In genomic region chr5:129094924-129095797, GRCh38 we compare ENCODE assay signal across 8 cellular contexts. TPM values are rescaled to one million over a fixed set of nuclear protein-coding genes. Genes with fewer than 3 reads are reported as not detected.
DNase-seq lines count a peak whose midpoint lies in the region; ATAC-seq and TF ChIP-seq lines count a peak whose summit lies in the region.

No MANE protein-coding gene starts in this region.

- H3K4me3 ChIP-seq in BJ (ENCODE audit: low read depth, low read length) (peak overlapping the region; percentile 62), OCI-LY3 (ENCODE audit: low read length) (peak overlapping the region; percentile 98), transverse colon (peak overlapping the region; percentile 67 to 94 (median 82))

- H3K79me2 ChIP-seq in OCI-LY3 (ENCODE audit: low read length): peaks cover 27% of the 10 kb centered on the region

- CTCF ChIA-PET in BJ (lab: Yijun Ruan, JAX): interaction anchor here (0.9 to 1.1 kb wide), 2 partner anchors 16 to 34 kb away, joined by 3 to 7 read pairs; no protein-coding TSS in a partner anchor

- H3K27ac ChIP-seq in OCI-LY3 (ENCODE audit: low read length) (0 out of 2 replicates have a peak overlapping the region, but pooled peaks have one; percentile 34), transverse colon (peak overlapping the region; percentile 87 to 93 (median 93))

- intact Hi-C loops in transverse colon (cut with DNase I; ENCODE audit: low total_unique reads): no loop called here

- no peak for TF ChIP-seq EP300 in transverse colon (IDR thresholded peaks at IDR 0.05; ENCODE audit: low read depth)

- POLR2A ChIA-PET in BJ (lab: Charles Lee): no interaction called here

- H3K36me3 ChIP-seq in BJ (ENCODE audit: control insufficient read depth, insufficient read depth, low read length) (no peaks in the 10 kb centered on the region), OCI-LY3 (replicated peaks; ENCODE audit: low read depth, low read length) (no peaks in the 10 kb centered on the region), transverse colon (no peaks in the 10 kb centered on the region)

- H3K9ac ChIP-seq in OCI-LY3 (ENCODE audit: low read length): peak overlapping the region; percentile 77

- peak overlapping the region; percentile 46; the same call in 1 of the 2 replicates for H2AFZ ChIP-seq in OCI-LY3 (ENCODE audit: low read depth, low read length)

- ATAC-seq in GM19023 (IDR thresholded peaks at IDR 0.05; ENCODE audit: unreplicated experiment): peak; percentile 60
- ATAC-seq in HG03139 (IDR thresholded peaks at IDR 0.05; ENCODE audit: unreplicated experiment): peak; percentile 33

- H3K9me3 ChIP-seq in OCI-LY3 (ENCODE audit: insufficient read depth, low read length) (no peaks in the 10 kb centered on the region), transverse colon (no peaks in the 10 kb centered on the region)

- no peaks in the 10 kb centered on the region for H3K27me3 ChIP-seq in BJ (ENCODE audit: control insufficient read depth, insufficient read depth, low read length)
- no peaks in the 10 kb centered on the region for H3K27me3 ChIP-seq in OCI-LY3 (ENCODE audit: low read depth, low read length)
- H3K27me3 ChIP-seq in transverse colon: no peaks in the 10 kb centered on the region

- H3K4me1 ChIP-seq in OCI-LY3 (ENCODE audit: low read length): peaks cover 8% of the 10 kb centered on the region
- peaks cover 0 to 41% (median 22%) of the 10 kb centered on the region in 4 donors for H3K4me1 ChIP-seq in transverse colon

- in situ Hi-C loops in transverse colon (cut with MboI; ENCODE audit: low pct_ligation_motif_present in 1 of 4, low pct_unique_long_range_greater_than_20kb in 1 of 4, low sequenced_read_pairs in 3 of 4): no loop called here

- peak overlapping the region; percentile 95 for H3K4me2 ChIP-seq in OCI-LY3 (ENCODE audit: low read length)

- TF ChIP-seq CTCF in BJ (IDR thresholded peaks at IDR 0.05; ENCODE audit: insufficient read depth, low read depth, low read length): no peak
- TF ChIP-seq CTCF in OCI-LY3 (IDR thresholded peaks at IDR 0.05; ENCODE audit: low read depth, low read length): peak; percentile 12
- no peak for TF ChIP-seq CTCF in transverse colon (IDR thresholded peaks at IDR 0.05)

- DNase-seq in BJ (ENCODE audit: low read depth): no peak
- peak; percentile 33 for DNase-seq in activated gamma-delta T cell treated with Interleukin-2 at 50 U/mL for 16 hours
- peak; percentile 57 for DNase-seq in glomerular visceral epithelial cell (ENCODE audit: extremely low spot score)
- peak; percentile 57 for DNase-seq in occipital lobe (lab: John Stamatoyannopoulos, UW)
- peak; percentile 79 for DNase-seq in transverse colon

- H4K20me1 ChIP-seq in OCI-LY3 (ENCODE audit: insufficient read depth, low read length): no peaks in the 10 kb centered on the region

- TF ChIP-seq POLR2A in transverse colon (IDR thresholded peaks at IDR 0.05): peak; percentile 62

- 2% methylated on average over 29 of the region's 58 CpGs; no CpG with 5 or more reads in 1 of the 2 donors for WGBS in transverse colon (ENCODE audit: low coverage in 1 of 2), 2 donors

RNA-seq across cellular contexts. Expression of gene ISOC1, which starts 0.6 kb away (rescaled TPM):
- 5.8 and 9.6 TPM in 2 replicates for polyA plus RNA-seq in BJ (2011; rRNA removed)
- polyA minus RNA-seq in BJ (2011; rRNA and poly(A)+ RNA removed): 4.1 and 4.5 TPM in 2 replicates
- total RNA-seq in occipital lobe (19.0 TPM), transverse colon (10 to 100 TPM; 18.7 to 57.1 (median 32.7) TPM)
